18 cellular contexts compared by ENCODE assay signal in the genomic region with DNA sequence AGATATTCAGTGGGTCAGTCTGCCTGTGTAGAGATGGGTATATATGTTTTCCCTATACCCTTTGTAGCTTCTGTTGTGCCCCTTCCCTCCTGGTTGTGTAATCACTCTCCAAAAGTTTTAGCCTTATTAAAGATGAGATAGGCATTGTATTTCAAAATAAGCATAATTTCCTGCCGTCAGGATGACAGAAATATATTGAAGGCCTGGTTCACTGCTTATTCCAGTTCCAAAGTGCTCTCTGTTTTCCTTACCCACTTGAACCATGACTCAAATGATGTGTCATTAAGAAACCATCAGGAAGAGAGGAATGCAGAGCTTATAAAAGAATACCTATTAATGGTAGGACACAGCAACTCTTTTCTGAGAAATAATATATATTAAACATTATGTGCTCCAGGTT.
DNase-seq lines count a peak whose midpoint lies in the region; FAIRE-seq and TF ChIP-seq lines count a peak whose summit lies in the region.
"Had no signal": no experiment of that assay in that cellular context is flagged by ENCODE, and none has a peak within 500 bp of the region (broad histone marks: within the 10 kb centered on the region; RNA-seq: fewer than 3 reads in every experiment).

No MANE protein-coding gene starts in this region.

- no peak overlapping the region for H3K23ac ChIP-seq in neuronal stem cell (ENCODE audit: low read depth, low read length, poor library complexity)

- FAIRE-seq in HTR-8/SVneo (lab: Jason Lieb, UNC), result no peak

- no peak overlapping the region for H3K9ac ChIP-seq in neuronal stem cell (ENCODE audit: low read depth, low read length, poor library complexity)

- no peaks in the 10 kb centered on the region for H3K9me3 ChIP-seq in neuronal stem cell (replicated peaks in 1 of 2; ENCODE audit: control insufficient read depth in 2 of 2, insufficient read depth in 1 of 2, low read depth in 1 of 2, low read length in 2 of 2)
- H3K9me3 ChIP-seq: esophagus squamous epithelium, thyroid gland had no signal

- no peak overlapping the region for H3K14ac ChIP-seq in neuronal stem cell (ENCODE audit: low read length)

- H2BK15ac ChIP-seq in neuronal stem cell (ENCODE audit: low read length), result no peak overlapping the region

- H2AK5ac ChIP-seq in neuronal stem cell (ENCODE audit: low read depth, low read length), result no peak overlapping the region

- H3K4me2 ChIP-seq in neuronal stem cell (ENCODE audit: insufficient read depth, low read length, poor library complexity, severe bottlenecking), result no peak overlapping the region

- no peak overlapping the region for H2BK120ac ChIP-seq in neuronal stem cell (ENCODE audit: low read depth, low read length)

- no peaks in the 10 kb centered on the region for H3K4me1 ChIP-seq in neuronal stem cell (ENCODE audit: control insufficient read depth in 2 of 2, insufficient read depth in 1 of 2, low read depth in 1 of 2, low read length in 2 of 2)
- H3K4me1 ChIP-seq: esophagus squamous epithelium, thyroid gland had no signal

- H2AFZ ChIP-seq in neuronal stem cell (ENCODE audit: low read length), result no peak overlapping the region

- no peak overlapping the region for H2BK12ac ChIP-seq in neuronal stem cell (ENCODE audit: low read length)

- H4K8ac ChIP-seq in neuronal stem cell (ENCODE audit: low read depth, low read length), result no peak overlapping the region

- DNase-seq in AG08396 (ENCODE audit: low spot score), result peak; percentile 30
- DNase-seq in HTR-8/SVneo (ENCODE audit: insufficient read length, low spot score), result peak; percentile 13
- peak; percentile 51 for DNase-seq in brain pericyte (ENCODE audit: low read depth, low spot score)
- peak; percentile 62 for DNase-seq in kidney epithelial cell (ENCODE audit: low read depth)
- no peak for DNase-seq in NCI-H2107 (lab: John Stamatoyannopoulos, UW)
- no peak for DNase-seq in hippocampal formation (lab: John Stamatoyannopoulos, UW)
- no peak for DNase-seq in NCI-H2171 (lab: John Stamatoyannopoulos, UW)
- no peak for DNase-seq in neuronal stem cell (ENCODE audit: low spot score)
- DNase-seq: cerebellar nuclear complex, DMS 273 treated with DMSO at 0.1 percent for 48 hours, esophagus squamous epithelium, KBM-7, NCI-H1694, NCI-H774, posterior cingulate gyrus, SHP77 treated with DMSO at 0.1 percent for 48 hours, thyroid gland had no signal

- H3K4me3 ChIP-seq in kidney epithelial cell (ENCODE audit: low read depth, low read length), result no peak overlapping the region
- H3K4me3 ChIP-seq in neuronal stem cell (ENCODE audit: low read length in 2 of 2), result no peak overlapping the region
- H3K4me3 ChIP-seq: esophagus squamous epithelium, thyroid gland had no signal

- no peaks in the 10 kb centered on the region for H3K36me3 ChIP-seq in kidney epithelial cell (ENCODE audit: control insufficient read depth, insufficient read depth, low read length)
- no peaks in the 10 kb centered on the region for H3K36me3 ChIP-seq in neuronal stem cell (replicated peaks in 1 of 2; ENCODE audit: control insufficient read depth in 2 of 2, insufficient read depth in 2 of 2, low read length in 2 of 2)
- H3K36me3 ChIP-seq: esophagus squamous epithelium, thyroid gland had no signal

- no peaks in the 10 kb centered on the region for H3K27me3 ChIP-seq in kidney epithelial cell (ENCODE audit: control insufficient read depth, insufficient read depth, low read length)
- no peaks in the 10 kb centered on the region for H3K27me3 ChIP-seq in neuronal stem cell (ENCODE audit: control insufficient read depth in 3 of 3, insufficient read depth in 3 of 3, low read depth in 1 of 3, low read length in 3 of 3)
- H3K27me3 ChIP-seq: esophagus squamous epithelium, thyroid gland had no signal

- H2BK5ac ChIP-seq in neuronal stem cell (ENCODE audit: low read length), result no peak overlapping the region

- H3K18ac ChIP-seq in neuronal stem cell (ENCODE audit: low read length), result no peak overlapping the region

- no peak overlapping the region for H3K4ac ChIP-seq in neuronal stem cell (ENCODE audit: low read length)

- no peak overlapping the region for H3K27ac ChIP-seq in neuronal stem cell (replicated peaks; ENCODE audit: low read length)
- H3K27ac ChIP-seq: esophagus squamous epithelium, thyroid gland, VCaP had no signal

- H4K91ac ChIP-seq in neuronal stem cell (ENCODE audit: low read depth, low read length, poor library complexity), result no peak overlapping the region

- TF ChIP-seq CTCF in kidney epithelial cell (IDR thresholded peaks at IDR 0.05; ENCODE audit: insufficient read depth, low read length, poor library complexity, severe bottlenecking), result no peak

- WGBS in neuronal stem cell (ENCODE audit: extremely low coverage in 2 of 2, insufficient read length in 2 of 2, insufficient replicate concordance in 1 of 2), 2 donors, result no CpG with 5 or more reads among the region's 1 CpG

- H3K79me1 ChIP-seq in neuronal stem cell (ENCODE audit: low read depth, low read length), result no peaks in the 10 kb centered on the region

Comparison
In these comparisons a context has a peak if more than half of its experiments do, and no peak if none do; other contexts are left out.
1. DNase-seq: peak in AG08396 (single experiment), HTR-8/SVneo (single experiment), brain pericyte (single experiment) and kidney epithelial cell (single experiment); none in NCI-H2107 (single experiment), hippocampal formation (0 of 2), NCI-H2171 (single experiment) and neuronal stem cell (single experiment).